Comparison of ENCODE assay signal across 1 cellular context in genomic region chr18:49486959-49487710, GRCh38.
TF ChIP-seq lines count a peak whose summit lies in the region.

TSS of gene C18orf32 (minus strand) at chr18:49487234. CDS start at chr18:49483748, 3,486 bp downstream.

TF ChIP-seq in K562, 482 proteins besides CTCF, POLR2A, EP300 and RAD21 (continued from another document and continues in another):
- TF ChIP-seq ZBTB11 (CRISPR knock-in tag; IDR thresholded peaks at IDR 0.05), result 0 out of 6 replicates have a peak, but pooled peaks of 1 of the 3 experiments have one; percentile 36
- no peak for TF ChIP-seq DLX4 (CRISPR knock-in tag; IDR thresholded peaks at IDR 0.05)
- TF ChIP-seq MYNN (IDR thresholded peaks at IDR 0.05), result peak; percentile 57
- TF ChIP-seq MYNN (CRISPR knock-in tag; IDR thresholded peaks at IDR 0.05), result no peak
- no peak for TF ChIP-seq BCL6 (CRISPR knock-in tag; IDR thresholded peaks at IDR 0.05)
- peak; percentile 54 for TF ChIP-seq TAF1 (IDR thresholded peaks at IDR 0.05; ENCODE audit: control insufficient read depth, extremely low read depth, insufficient read depth, low read length, severe bottlenecking)
- TF ChIP-seq E4F1 (CRISPR knock-in tag; IDR thresholded peaks at IDR 0.05; ENCODE audit: borderline replicate concordance), result no peak
- TF ChIP-seq KAT2B (IDR thresholded peaks at IDR 0.05; ENCODE audit: low read depth, low read length), result no peak
- no peak for TF ChIP-seq RCOR1 (IDR thresholded peaks at IDR 0.05; ENCODE audit: borderline replicate concordance in 1 of 2, low read depth in 2 of 2, low read length in 2 of 2)
- TF ChIP-seq TGIF2 (CRISPR knock-in tag; IDR thresholded peaks at IDR 0.05), result no peak
- TF ChIP-seq HMGN3 (IDR thresholded peaks at IDR 0.05; ENCODE audit: borderline replicate concordance, extremely low read depth, insufficient read length, low read depth, low read length), result peak; percentile 75
- no peak for TF ChIP-seq ZNF384 (IDR thresholded peaks at IDR 0.05; ENCODE audit: low read depth, low read length)
- TF ChIP-seq HLTF (IDR thresholded peaks at IDR 0.05), result no peak
- 0 out of 2 replicates have a peak, but pooled peaks have one; percentile 21 for TF ChIP-seq ESRRA (IDR thresholded peaks at IDR 0.05; ENCODE audit: borderline replicate concordance, low read depth)
- no peak for TF ChIP-seq ZNF717 (CRISPR knock-in tag; IDR thresholded peaks at IDR 0.05)
- TF ChIP-seq YBX1 (IDR thresholded peaks at IDR 0.05), result no peak
- TF ChIP-seq SUPT5H (IDR thresholded peaks at IDR 0.05), result peak; percentile 77
- no peak for TF ChIP-seq SMAD4 (CRISPR knock-in tag; conservative IDR thresholded peaks at IDR 0.05)
- TF ChIP-seq ZNF280B (CRISPR knock-in tag; IDR thresholded peaks at IDR 0.05), result no peak
- TF ChIP-seq KDM1A (IDR thresholded peaks at IDR 0.05), result no peak
- peak; percentile 47 for TF ChIP-seq POLR2H (tag; IDR thresholded peaks at IDR 0.05; ENCODE audit: low read depth)
- TF ChIP-seq MXI1 (IDR thresholded peaks at IDR 0.05; ENCODE audit: low read depth, low read length), result no peak
- TF ChIP-seq CHD2 (IDR thresholded peaks at IDR 0.05; ENCODE audit: low read depth, low read length), result peak; percentile 51; the same call in 1 of the 2 replicates
- TF ChIP-seq ZNF699 (CRISPR knock-in tag; IDR thresholded peaks at IDR 0.05; ENCODE audit: insufficient replicate concordance), result no peak
- TF ChIP-seq ZNF318 (IDR thresholded peaks at IDR 0.05; ENCODE audit: borderline replicate concordance in 1 of 2, low read depth in 1 of 2), result no peak
- TF ChIP-seq STAG1 (CRISPR knock-in tag; IDR thresholded peaks at IDR 0.05; ENCODE audit: borderline replicate concordance), result no peak
- no peak for TF ChIP-seq ZBTB33 (CRISPR knock-in tag; IDR thresholded peaks at IDR 0.05)
- no peak for TF ChIP-seq IRF2 (CRISPR knock-in tag; IDR thresholded peaks at IDR 0.05)
- TF ChIP-seq ZBTB7A (IDR thresholded peaks at IDR 0.05; ENCODE audit: borderline replicate concordance, control insufficient read depth, low read depth, low read length), result peak; percentile 87; the same call in 1 of the 2 replicates
- peak; percentile 59; the same call in 1 of the 2 replicates for TF ChIP-seq EP400 (IDR thresholded peaks at IDR 0.05)
- TF ChIP-seq HIVEP1 (CRISPR knock-in tag; IDR thresholded peaks at IDR 0.05), result no peak
- TF ChIP-seq THAP7 (CRISPR knock-in tag; IDR thresholded peaks at IDR 0.05), result no peak
- TF ChIP-seq TOE1 (IDR thresholded peaks at IDR 0.05; ENCODE audit: borderline replicate concordance), result no peak
- no peak for TF ChIP-seq TOE1 (CRISPR knock-in tag; IDR thresholded peaks at IDR 0.05; ENCODE audit: borderline replicate concordance, low read depth)
- no peak for TF ChIP-seq NR3C1 (CRISPR knock-in tag; IDR thresholded peaks at IDR 0.05)
- TF ChIP-seq ZC3H4 (CRISPR knock-in tag; IDR thresholded peaks at IDR 0.05; ENCODE audit: borderline replicate concordance), result no peak
- TF ChIP-seq MAFG (tag; conservative IDR thresholded peaks at IDR 0.05), result no peak
- TF ChIP-seq ZNF431 (CRISPR knock-in tag; IDR thresholded peaks at IDR 0.05), result no peak; the same call in 1 of the 2 replicates
- TF ChIP-seq CREB1 (IDR thresholded peaks at IDR 0.05), result peak; percentile 73
- TF ChIP-seq CREB1 (CRISPR knock-in tag; IDR thresholded peaks at IDR 0.05), result peak; percentile 63; the same call in 1 of the 2 replicates
- no peak for TF ChIP-seq ZNF395 (CRISPR knock-in tag; IDR thresholded peaks at IDR 0.05)
- peak; percentile 65 for TF ChIP-seq U2AF1 (optimal IDR thresholded peaks at IDR 0.05; ENCODE audit: low read depth, low read length)
- no peak for TF ChIP-seq ILK (tag; IDR thresholded peaks at IDR 0.05; ENCODE audit: borderline replicate concordance, low read depth)
- no peak for TF ChIP-seq MYBL2 (IDR thresholded peaks at IDR 0.05; ENCODE audit: low read depth)
- TF ChIP-seq MYBL2 (CRISPR knock-in tag; IDR thresholded peaks at IDR 0.05; ENCODE audit: borderline replicate concordance), result no peak
